ENCODE assay signal across 16 cellular contexts in genomic region chr12:98544741-98545140, GRCh38. TPM values are rescaled to one million over a fixed set of nuclear protein-coding genes. Genes with fewer than 3 reads are reported as not detected.
A peak's percentile ranks its signal among the peaks of the same experiment; 100 is the strongest.
DNase-seq lines count a peak whose midpoint lies in the region; FAIRE-seq and TF ChIP-seq lines count a peak whose summit lies in the region.
"Had no signal": no experiment of that assay in that cellular context is flagged by ENCODE, and none has a peak within 500 bp of the region (broad histone marks: within the 10 kb centered on the region; RNA-seq: fewer than 3 reads in every experiment).

No MANE protein-coding gene starts in this region.

- H3K4me1 Mint-ChIP-seq in astrocyte (ENCODE audit: low read depth, unreplicated experiment) = no peaks in the 10 kb centered on the region
- no peaks in the 10 kb centered on the region for H3K4me1 Mint-ChIP-seq in Caco-2 (ENCODE audit: low read depth, unreplicated experiment)

- H3K36me3 Mint-ChIP-seq in astrocyte (ENCODE audit: low read depth, unreplicated experiment) (no peaks in the 10 kb centered on the region), Caco-2 (ENCODE audit: insufficient read depth, unreplicated experiment) (peaks cover 86% of the 10 kb centered on the region)

- FAIRE-seq in astrocyte (lab: Jason Lieb, UNC) = no peak
- FAIRE-seq: GM12891, GM19239 had no signal

- intact Hi-C loops in Caco-2 (cut with micrococcal nuclease; ENCODE audit: unreplicated experiment) = no loop called here

- H3K4me1 ChIP-seq in astrocyte (ENCODE audit: insufficient read depth, low read length) (no peaks in the 10 kb centered on the region), Caco-2 (no peaks in the 10 kb centered on the region)

- peaks cover 23% of the 10 kb centered on the region for H3K36me3 ChIP-seq in astrocyte (ENCODE audit: insufficient read depth, low read length)
- H3K36me3 ChIP-seq in Caco-2 (ENCODE audit: control insufficient read depth, insufficient read depth, low read length) = no peaks in the 10 kb centered on the region

- H3K4me3 ChIP-seq in astrocyte (ENCODE audit: insufficient read depth, low read depth, low read length) (no peak overlapping the region), fibroblast of mammary gland (ENCODE audit: control insufficient read depth, low read depth, low read length) (no peak overlapping the region), Caco-2 (ENCODE audit: low read depth, low read length) (no peak overlapping the region)
- H3K4me3 ChIP-seq: PC-9, SK-N-MC had no signal

- H3K4me3 Mint-ChIP-seq in astrocyte (ENCODE audit: unreplicated experiment) (no peak overlapping the region), Caco-2 (ENCODE audit: unreplicated experiment) (no peak overlapping the region)

- no peak overlapping the region for H2AFZ ChIP-seq in astrocyte (ENCODE audit: low read depth, low read length)
- H2AFZ ChIP-seq: PC-9 had no signal

- POLR2A ChIA-PET in Caco-2 (lab: Charles Lee) = no interaction called here

- H3K27ac Mint-ChIP-seq in astrocyte (ENCODE audit: unreplicated experiment) = no peak overlapping the region
- H3K27ac Mint-ChIP-seq in Caco-2 (ENCODE audit: unreplicated experiment) = no peak overlapping the region

- no peak for TF ChIP-seq CTCF in astrocyte (IDR thresholded peaks at IDR 0.05; ENCODE audit: insufficient read depth, low read depth, low read length)
- no peak for TF ChIP-seq CTCF in fibroblast of mammary gland (conservative IDR thresholded peaks at IDR 0.05; ENCODE audit: control insufficient read depth, insufficient read depth, low read depth, low read length)
- no peak for TF ChIP-seq CTCF in Caco-2 (IDR thresholded peaks at IDR 0.05; ENCODE audit: insufficient read depth in 1 of 2, low read depth in 1 of 2, low read length in 1 of 2, severe bottlenecking in 1 of 2, unreplicated experiment in 1 of 2)

- H3K79me2 ChIP-seq in astrocyte (ENCODE audit: insufficient read depth, low read length) = peaks cover 29% of the 10 kb centered on the region

- no peaks in the 10 kb centered on the region for H3K9me3 Mint-ChIP-seq in astrocyte (ENCODE audit: unreplicated experiment)
- no peaks in the 10 kb centered on the region for H3K9me3 Mint-ChIP-seq in Caco-2 (ENCODE audit: unreplicated experiment)

- no TSS peak for BruUV-seq in Caco-2 (replicated peaks; lab: Mats Ljungman, UMichigan)

- CTCF ChIA-PET in Caco-2 (lab: Charles Lee) = no interaction called here

- H3K9me3 ChIP-seq in astrocyte (ENCODE audit: insufficient read depth, low read depth, low read length) = no peaks in the 10 kb centered on the region
- H3K9me3 ChIP-seq in Caco-2 = no peaks in the 10 kb centered on the region

- no peak overlapping the region for H3K9ac ChIP-seq in astrocyte (ENCODE audit: low read length)

- no peaks in the 10 kb centered on the region for H4K20me1 ChIP-seq in astrocyte (ENCODE audit: insufficient read depth, low read length)

- no peaks in the 10 kb centered on the region for H3K27me3 ChIP-seq in astrocyte (ENCODE audit: insufficient read depth, low read length)
- no peaks in the 10 kb centered on the region for H3K27me3 ChIP-seq in Caco-2 (replicated peaks; ENCODE audit: control insufficient read depth, insufficient read depth, low read length)

- H3K27ac ChIP-seq in astrocyte (ENCODE audit: low read depth, low read length) = no peak overlapping the region
- H3K27ac ChIP-seq: PC-9, SK-N-MC had no signal

- H3K4me2 ChIP-seq in astrocyte (ENCODE audit: low read length) = no peak overlapping the region
- H3K4me2 ChIP-seq: PC-9 had no signal

- H3K27me3 Mint-ChIP-seq in astrocyte (ENCODE audit: low read depth, unreplicated experiment) (no peaks in the 10 kb centered on the region), Caco-2 (ENCODE audit: insufficient read depth, unreplicated experiment) (no peaks in the 10 kb centered on the region)

- DNase-seq in GM03348 (ENCODE audit: low spot score) = peak; percentile 19
- DNase-seq in astrocyte (ENCODE audit: low read depth) = peak; percentile 10
- DNase-seq in fibroblast of mammary gland (ENCODE audit: low read depth) = peak; percentile 28
- DNase-seq in stromal cell of bone marrow (ENCODE audit: low read depth) = peak; percentile 36
- no peak for DNase-seq in SHP77 (lab: John Stamatoyannopoulos, UW)
- no peak for DNase-seq in hypothalamus (lab: John Stamatoyannopoulos, UW)
- no peak for DNase-seq in Caco-2
- DNase-seq: C1 segment of cervical spinal cord, COR-L47, NCI-H146, NCI-H2081 treated with DMSO at 0.1 percent for 48 hours, NCI-H526 treated with DMSO at 0.1 percent for 48 hours, PC-9 had no signal

RNA-seq across cellular contexts. Expression of gene TMPO, which starts 29.4 kb away (rescaled TPM):
- total RNA-seq in astrocyte (29.7 and 39.2 TPM in 2 replicates), Caco-2 (2022) (203 and 212 TPM in 2 replicates)

RNA-seq across cellular contexts. Expression of gene SLC25A3, which starts 48.7 kb away (rescaled TPM):
- total RNA-seq in astrocyte (653 and 660 TPM in 2 replicates), Caco-2 (2022) (888 and 920 TPM in 2 replicates)

Comparison
In these comparisons a context has a peak if more than half of its experiments do, and no peak if none do; other contexts are left out.
1. DNase-seq: peak in GM03348 (single experiment), astrocyte (single experiment), fibroblast of mammary gland (single experiment) and stromal cell of bone marrow (single experiment); none in SHP77 (0 of 2), hypothalamus (0 of 51) and Caco-2 (0 of 2).